In genomic region chr3:180295811-180296210, GRCh38 we compare ENCODE assay signal across 1 cellular context.
TF ChIP-seq lines count a peak whose summit lies in the region.

No MANE protein-coding gene starts in this region.

TF ChIP-seq in GM23338, 12 proteins besides CTCF, POLR2A, EP300 and RAD21 (continued from another document):
- no peak for TF ChIP-seq ZNF462 (CRISPR knock-in tag; IDR thresholded peaks at IDR 0.05)
